8 cellular contexts compared by ENCODE assay signal in genomic region chr6:127302728-127303675, GRCh38. TPM values are rescaled to one million over a fixed set of nuclear protein-coding genes. Genes with fewer than 3 reads are reported as not detected.
DNase-seq lines count a peak whose midpoint lies in the region; ATAC-seq and TF ChIP-seq lines count a peak whose summit lies in the region.

No MANE protein-coding gene starts in this region.

- H3K9me3 Mint-ChIP-seq in activated naive CD8-positive, alpha-beta T cell treated with anti-CD3 and anti-CD28 coated beads, Interleukin-2, amount 10 ng/mL, durations not matched to agents 7 days and 5 days: peaks cover 5% of the 10 kb centered on the region

- no peak overlapping the region for H3K4me3 ChIP-seq in OCI-LY7 (ENCODE audit: low read depth, low read length, poor library complexity, severe bottlenecking)
- H3K4me3 ChIP-seq in left ventricle myocardium inferior: no peak overlapping the region

- H3K27me3 Mint-ChIP-seq in activated naive CD8-positive, alpha-beta T cell treated with anti-CD3 and anti-CD28 coated beads, Interleukin-2, amount 10 ng/mL, durations not matched to agents 7 days and 5 days: no peaks in the 10 kb centered on the region

- ATAC-seq in GM18909 (IDR thresholded peaks at IDR 0.05; ENCODE audit: poor library complexity, unreplicated experiment): peak; percentile 85
- peak; percentile 86 for ATAC-seq in HG03378 (IDR thresholded peaks at IDR 0.05; ENCODE audit: unreplicated experiment)
- ATAC-seq in activated naive CD8-positive, alpha-beta T cell treated with anti-CD3 and anti-CD28 coated beads, Interleukin-2, amount 10 ng/mL, durations not matched to agents 7 days and 5 days (ENCODE audit: low read depth): peak; percentile 39
- ATAC-seq in HG02840 (IDR thresholded peaks at IDR 0.05; ENCODE audit: low FRiP score, unreplicated experiment): no peak

- no peaks in the 10 kb centered on the region for H3K79me2 ChIP-seq in OCI-LY7 (ENCODE audit: insufficient read depth, low read depth, low read length)

- H3K27ac Mint-ChIP-seq in activated naive CD8-positive, alpha-beta T cell treated with anti-CD3 and anti-CD28 coated beads, Interleukin-2, amount 10 ng/mL, durations not matched to agents 7 days and 5 days: no peak overlapping the region

- DNase-seq in COLO829 (ENCODE audit: low spot score): peak; percentile 65
- DNase-seq in OCI-LY7 (ENCODE audit: low spot score): peak; percentile 73
- DNase-seq in activated naive CD8-positive, alpha-beta T cell treated with anti-CD3 and anti-CD28 coated beads, Interleukin-2, amount 10 ng/mL, durations not matched to agents 7 days and 5 days: no peak
- no peak for DNase-seq in left ventricle myocardium inferior
- peak; percentile 52 for DNase-seq in stimulated activated CD4-positive, alpha-beta T cell treated with anti-CD3 and anti-CD28 coated beads, Interleukin-15, amount 100 ng/mL, for 24 hours

- H3K4me1 ChIP-seq in OCI-LY7 (ENCODE audit: insufficient read depth, low read length, poor library complexity, severe bottlenecking): no peaks in the 10 kb centered on the region
- peaks cover 33% of the 10 kb centered on the region for H3K4me1 ChIP-seq in left ventricle myocardium inferior

- H3K9me2 ChIP-seq in OCI-LY7 (ENCODE audit: insufficient read depth, low read length): no peaks in the 10 kb centered on the region

- TF ChIP-seq CTCF in OCI-LY7 (conservative IDR thresholded peaks at IDR 0.05; ENCODE audit: low read length) (peak; percentile 89), left ventricle myocardium inferior (IDR thresholded peaks at IDR 0.05; ENCODE audit: borderline replicate concordance) (peak; percentile 79)

- intact Hi-C loops in OCI-LY7 (cut with micrococcal nuclease; ENCODE audit: unreplicated experiment) (loop anchor here (2.0 to 5.0 kb wide), 4 partner anchors 39 to 236 kb away; partner anchors contain the start of gene ECHDC1), left ventricle myocardium inferior (cut with micrococcal nuclease) (loop anchor here (10.0 kb wide), 2 partner anchors 142 to 232 kb away; no protein-coding TSS in a partner anchor)

- BruUV-seq in OCI-LY7 (replicated peaks; lab: Mats Ljungman, UMichigan): no TSS peak

- no peaks in the 10 kb centered on the region for H3K27me3 ChIP-seq in left ventricle myocardium inferior (ENCODE audit: low read depth)

- H3K4me3 Mint-ChIP-seq in activated naive CD8-positive, alpha-beta T cell treated with anti-CD3 and anti-CD28 coated beads, Interleukin-2, amount 10 ng/mL, durations not matched to agents 7 days and 5 days: no peak overlapping the region

- H3K36me3 ChIP-seq in OCI-LY7 (ENCODE audit: insufficient read depth, low read length) (peaks cover 7% of the 10 kb centered on the region), left ventricle myocardium inferior (peaks cover 17% of the 10 kb centered on the region)

- H3K4me1 Mint-ChIP-seq in activated naive CD8-positive, alpha-beta T cell treated with anti-CD3 and anti-CD28 coated beads, Interleukin-2, amount 10 ng/mL, durations not matched to agents 7 days and 5 days: peaks cover 5% of the 10 kb centered on the region

- H2AFZ ChIP-seq in OCI-LY7 (ENCODE audit: low read length): no peak overlapping the region

- no peaks in the 10 kb centered on the region for H4K20me1 ChIP-seq in OCI-LY7 (ENCODE audit: insufficient read depth, low read length)

- CTCF ChIA-PET in OCI-LY7 (lab: Charles Lee; ENCODE audit: unreplicated experiment): interaction anchor here (1.1 kb wide), 1 partner anchor 117 kb away, joined by 3 read pairs; no protein-coding TSS in a partner anchor

- H3K36me3 Mint-ChIP-seq in activated naive CD8-positive, alpha-beta T cell treated with anti-CD3 and anti-CD28 coated beads, Interleukin-2, amount 10 ng/mL, durations not matched to agents 7 days and 5 days: peaks cover 16% of the 10 kb centered on the region

- no peak overlapping the region for H3K27ac ChIP-seq in OCI-LY7 (ENCODE audit: low read depth, low read length, poor library complexity, severe bottlenecking)
- no peak overlapping the region for H3K27ac ChIP-seq in left ventricle myocardium inferior (replicated peaks)

- no peak overlapping the region for H3K4me2 ChIP-seq in OCI-LY7 (ENCODE audit: low read length)

- H3K9me3 ChIP-seq in OCI-LY7 (ENCODE audit: low read length) (peaks cover 2% of the 10 kb centered on the region; the same call in 1 of the 2 replicates), left ventricle myocardium inferior (replicated peaks) (peaks cover 18% of the 10 kb centered on the region)

- POLR2A ChIA-PET in OCI-LY7 (lab: Charles Lee): interaction anchor here (0.8 to 2.3 kb wide), 5 partner anchors 12 to 40 kb away, joined by 3 to 9 read pairs (median 4); no protein-coding TSS in a partner anchor
- POLR2A ChIA-PET in activated naive CD8-positive, alpha-beta T cell treated with anti-CD3 and anti-CD28 coated beads, Interleukin-2, amount 10 ng/mL, durations not matched to agents 7 days and 5 days (lab: Charles Lee): no interaction called here

RNA-seq across cellular contexts. Expression of gene RNF146, which starts 36.3 kb away (rescaled TPM):
- total RNA-seq in OCI-LY7 (2014; rRNA removed; shearing (Covaris generic)): 11.1 and 16.2 TPM in 2 replicates
- total RNA-seq in OCI-LY7 (2022): 26.3 and 31.1 TPM in 2 replicates
- total RNA-seq in activated naive CD8-positive, alpha-beta T cell treated with anti-CD3 and anti-CD28 coated beads, Interleukin-2, amount 10 ng/mL, durations not matched to agents 7 days and 5 days: 10 to 100 TPM; 24.8 to 25.4 TPM
- total RNA-seq in left ventricle myocardium inferior: 48.7 TPM

RNA-seq across cellular contexts. Expression of gene ECHDC1, which starts 40.4 kb away (rescaled TPM):
- 18.6 and 20.1 TPM in 2 replicates for total RNA-seq in OCI-LY7 (2014; rRNA removed; shearing (Covaris generic))
- total RNA-seq in OCI-LY7 (2022): 37.1 and 41.9 TPM in 2 replicates
- total RNA-seq in activated naive CD8-positive, alpha-beta T cell treated with anti-CD3 and anti-CD28 coated beads, Interleukin-2, amount 10 ng/mL, durations not matched to agents 7 days and 5 days: 10 to 100 TPM; 38.6 to 40.2 TPM
- 39.7 TPM for total RNA-seq in left ventricle myocardium inferior

Comparison
In these comparisons a context has a peak if more than half of its experiments do, and no peak if none do; other contexts are left out.
1. DNase-seq: peak in COLO829 (single experiment), OCI-LY7 (single experiment) and stimulated activated CD4-positive, alpha-beta T cell treated with anti-CD3 and anti-CD28 coated beads, Interleukin-15, amount 100 ng/mL, for 24 hours (single experiment); none in activated naive CD8-positive, alpha-beta T cell treated with anti-CD3 and anti-CD28 coated beads, Interleukin-2, amount 10 ng/mL, durations not matched to agents 7 days and 5 days (single experiment) and left ventricle myocardium inferior (single experiment).